Comparison of ENCODE assay signal across 1 cellular context in genomic region chr20:34570859-34571306, GRCh38.
TF ChIP-seq lines count a peak whose summit lies in the region.

No MANE protein-coding gene starts in this region.

TF ChIP-seq in HepG2, 621 proteins besides CTCF, POLR2A, EP300 and RAD21:
- TF ChIP-seq PITX1 (CRISPR knock-in tag; IDR thresholded peaks at IDR 0.05) (no peak), MBD4 (IDR thresholded peaks at IDR 0.05; ENCODE audit: borderline replicate concordance, low read length) (no peak), SMYD3 (CRISPR knock-in tag; IDR thresholded peaks at IDR 0.05) (no peak), JUNB (CRISPR knock-in tag; IDR thresholded peaks at IDR 0.05; ENCODE audit: borderline replicate concordance) (no peak), IRX3 (CRISPR knock-in tag; IDR thresholded peaks at IDR 0.05; ENCODE audit: borderline replicate concordance, low read depth) (no peak), ZNF652 (CRISPR knock-in tag; IDR thresholded peaks at IDR 0.05; ENCODE audit: borderline replicate concordance, low read depth) (peak; percentile 54; the same call in 1 of the 2 replicates)
